In genomic region chr6:157392927-157393666, GRCh38 we compare ENCODE assay signal across 18 cellular contexts. TPM values are rescaled to one million over a fixed set of nuclear protein-coding genes. Genes with fewer than 3 reads are reported as not detected.
DNase-seq lines count a peak whose midpoint lies in the region; ATAC-seq and TF ChIP-seq lines count a peak whose summit lies in the region.
"Had no signal": no experiment of that assay in that cellular context is flagged by ENCODE, and none has a peak within 500 bp of the region (broad histone marks: within the 10 kb centered on the region; RNA-seq: fewer than 3 reads in every experiment).

No MANE protein-coding gene starts in this region.

- peaks cover 7 to 9% of the 10 kb centered on the region in 2 donors for H3K9me3 Mint-ChIP-seq in stimulated activated naive B cell treated with anti-CD40 and anti-IgM and Interleukin-4, amounts not matched to agents 10 μg/mL and 1 μg/mL and 100 μg/mL, for 72 hours

- H3K27me3 Mint-ChIP-seq in stimulated activated naive B cell treated with anti-CD40 and anti-IgM and Interleukin-4, amounts not matched to agents 10 μg/mL and 1 μg/mL and 100 μg/mL, for 72 hours, result no peaks in the 10 kb centered on the region
- H3K27me3 Mint-ChIP-seq: brain, T-helper 17 cell had no signal

- no peaks in the 10 kb centered on the region for H3K4me1 ChIP-seq in suprapubic skin

- no peaks in the 10 kb centered on the region for H3K9me3 ChIP-seq in suprapubic skin

- no peak for TF ChIP-seq POLR2A in suprapubic skin (IDR thresholded peaks at IDR 0.05)

- H3K27ac ChIP-seq in suprapubic skin, result no peak overlapping the region
- H3K27ac ChIP-seq: gastrocnemius medialis, GM23248, tibial nerve had no signal

- H3K4me3 ChIP-seq in suprapubic skin, result no peak overlapping the region
- H3K4me3 ChIP-seq: gastrocnemius medialis, GM23248, tibial nerve had no signal

- peak overlapping the region; percentile 10 to 11 for H3K4me3 Mint-ChIP-seq in stimulated activated naive B cell treated with anti-CD40 and anti-IgM and Interleukin-4, amounts not matched to agents 10 μg/mL and 1 μg/mL and 100 μg/mL, for 72 hours
- H3K4me3 Mint-ChIP-seq: brain, T-helper 17 cell had no signal

- peaks cover 22 to 40% of the 10 kb centered on the region in 2 donors for H3K4me1 Mint-ChIP-seq in stimulated activated naive B cell treated with anti-CD40 and anti-IgM and Interleukin-4, amounts not matched to agents 10 μg/mL and 1 μg/mL and 100 μg/mL, for 72 hours
- H3K4me1 Mint-ChIP-seq: brain had no signal

- WGBS in suprapubic skin, result 82% methylated on average over 14 of the region's 14 CpGs

- no peak overlapping the region for H3K27ac Mint-ChIP-seq in stimulated activated naive B cell treated with anti-CD40 and anti-IgM and Interleukin-4, amounts not matched to agents 10 μg/mL and 1 μg/mL and 100 μg/mL, for 72 hours
- H3K27ac Mint-ChIP-seq: activated naive CD4-positive, alpha-beta T cell treated with anti-CD3 and anti-CD28 coated beads, Interleukin-2, amount 50 U/mL, for 72 hours; T-helper 17 cell had no signal

- intact Hi-C loops in left colon (cut with DNase I, micrococcal nuclease), result no loop called here

- TF ChIP-seq CTCF in suprapubic skin (IDR thresholded peaks at IDR 0.05), result no peak

- H3K27me3 ChIP-seq in suprapubic skin, result no peaks in the 10 kb centered on the region
- H3K27me3 ChIP-seq: gastrocnemius medialis, tibial nerve had no signal

- peak; percentile 97 for DNase-seq in NCI-H226
- DNase-seq in astrocyte of the hippocampus (ENCODE audit: low read depth, low spot score), result peak; percentile 41
- peak; percentile 52 to 65 for DNase-seq in left colon
- no peak for DNase-seq in stimulated activated naive B cell treated with anti-CD40 and anti-IgM and Interleukin-4, amounts not matched to agents 10 μg/mL and 1 μg/mL and 100 μg/mL, for 72 hours
- DNase-seq in suprapubic skin (ENCODE audit: low spot score in 2 of 2), result no peak
- DNase-seq in Kasumi-1 (lab: John Stamatoyannopoulos, UW), result no peak
- DNase-seq: gastrocnemius medialis, GM23248, NCI-H1105 treated with DMSO at 0.1 percent for 48 hours, NCI-H2107, NCI-H526, occipital lobe, T-helper 17 cell had no signal

- TF ChIP-seq EP300 in suprapubic skin (IDR thresholded peaks at IDR 0.05), result no peak

- no peaks in the 10 kb centered on the region for H3K36me3 ChIP-seq in suprapubic skin
- H3K36me3 ChIP-seq: gastrocnemius medialis, tibial nerve had no signal

- ATAC-seq in left colon, result peak; percentile 99
- no peak for ATAC-seq in stimulated activated naive B cell treated with anti-CD40 and anti-IgM and Interleukin-4, amounts not matched to agents 10 μg/mL and 1 μg/mL and 100 μg/mL, for 72 hours (replicated peaks)
- ATAC-seq in HG03175 (IDR thresholded peaks at IDR 0.05; ENCODE audit: unreplicated experiment), result no peak
- ATAC-seq in GM21786 (IDR thresholded peaks at IDR 0.05; ENCODE audit: unreplicated experiment), result no peak
- ATAC-seq: activated naive CD4-positive, alpha-beta T cell treated with anti-CD3 and anti-CD28 coated beads, Interleukin-2, amount 50 U/mL, for 72 hours; gastrocnemius medialis; T-helper 17 cell had no signal

- H3K36me3 Mint-ChIP-seq in stimulated activated naive B cell treated with anti-CD40 and anti-IgM and Interleukin-4, amounts not matched to agents 10 μg/mL and 1 μg/mL and 100 μg/mL, for 72 hours, result peaks cover 43 to 63% of the 10 kb centered on the region in 2 donors

RNA-seq across cellular contexts. Expression of gene ZDHHC14, which starts 12.1 kb away (rescaled TPM):
- total RNA-seq in left colon (10 to 100 TPM in 1 of 2 donors, 1 to 10 TPM in 1; 8.8 to 11.6 TPM), suprapubic skin (1 to 10 TPM; 4.3 to 9.9 (median 7.7) TPM)

Comparison
In these comparisons a context has a peak if more than half of its experiments do, and no peak if none do; other contexts are left out.
1. DNase-seq: peak in NCI-H226 (single experiment), astrocyte of the hippocampus (single experiment) and left colon (2 of 2); none in stimulated activated naive B cell treated with anti-CD40 and anti-IgM and Interleukin-4, amounts not matched to agents 10 μg/mL and 1 μg/mL and 100 μg/mL, for 72 hours (single experiment), suprapubic skin (0 of 2) and Kasumi-1 (0 of 2).